In genomic region chr20:54497931-54498718, GRCh38 we compare ENCODE assay signal across 23 cellular contexts. TPM values are rescaled to one million over a fixed set of nuclear protein-coding genes. Genes with fewer than 3 reads are reported as not detected.
DNase-seq lines count a peak whose midpoint lies in the region; ATAC-seq and TF ChIP-seq lines count a peak whose summit lies in the region.
"Had no signal": no experiment of that assay in that cellular context is flagged by ENCODE, and none has a peak within 500 bp of the region (broad histone marks: within the 10 kb centered on the region; RNA-seq: fewer than 3 reads in every experiment).

No MANE protein-coding gene starts in this region.

- TF ChIP-seq POLR2A in NB4 (IDR thresholded peaks at IDR 0.05; ENCODE audit: extremely low read depth, insufficient read length), result no peak

- H3K9me3 ChIP-seq in A673 (ENCODE audit: low read depth, low read length, poor library complexity, severe bottlenecking), result no peaks in the 10 kb centered on the region
- H3K9me3 ChIP-seq in adipocyte (ENCODE audit: control insufficient read depth, low read length), result no peaks in the 10 kb centered on the region
- H3K9me3 ChIP-seq in PC-9 (ENCODE audit: insufficient read depth, low read depth), result no peaks in the 10 kb centered on the region
- H3K9me3 ChIP-seq in neural progenitor cell (ENCODE audit: low read depth), result no peaks in the 10 kb centered on the region

- peaks cover 18% of the 10 kb centered on the region for H3K4me1 Mint-ChIP-seq in neural progenitor cell
- H3K4me1 Mint-ChIP-seq: B cell; CD8-positive, alpha-beta memory T cell had no signal

- H3K9me3 Mint-ChIP-seq in neural progenitor cell, result no peaks in the 10 kb centered on the region

- intact Hi-C loops in A673 (cut with micrococcal nuclease; ENCODE audit: unreplicated experiment), result no loop called here
- intact Hi-C loops in PC-9 (cut with micrococcal nuclease; ENCODE audit: unreplicated experiment), result no loop called here

- H3K9me2 ChIP-seq in PC-9 (ENCODE audit: insufficient read depth), result 0 out of 2 replicates have a peak, but pooled peaks cover 4% of the 10 kb centered on the region

- DNase-seq in A673 (ENCODE audit: low spot score), result peak; percentile 35
- DNase-seq in GF-D8 (lab: John Stamatoyannopoulos, UW), result peak; percentile 3
- DNase-seq in NB4 (ENCODE audit: low read depth), result peak; percentile 32
- peak; percentile 63 for DNase-seq in adipocyte (ENCODE audit: low read depth)
- no peak for DNase-seq in PC-9
- no peak for DNase-seq in hepatic stellate cell (ENCODE audit: low spot score)
- DNase-seq in neural progenitor cell (ENCODE audit: low spot score), result no peak
- DNase-seq: CD8-positive, alpha-beta memory T cell; DMS79 treated with DMSO at 0.1 percent for 48 hours; HFFc6; NCI-H1048; NCI-H1436 treated with DMSO at 0.1 percent for 48 hours; NCI-H2081 treated with DMSO at 0.1 percent for 48 hours; NCI-H510A treated with DMSO at 0.1 percent for 48 hours; SHP77 treated with DMSO at 0.1 percent for 48 hours; T-helper 2 cell had no signal

- H3K4me3 Mint-ChIP-seq in neural progenitor cell, result no peak overlapping the region
- H3K4me3 Mint-ChIP-seq: B cell; CD8-positive, alpha-beta memory T cell; HFFc6 had no signal

- H4K20me1 ChIP-seq in PC-9 (ENCODE audit: insufficient read depth) (no peaks in the 10 kb centered on the region), neural progenitor cell (ENCODE audit: low read depth) (no peaks in the 10 kb centered on the region)

- H3K79me2 ChIP-seq in PC-9 (ENCODE audit: low read depth), result no peaks in the 10 kb centered on the region
- no peaks in the 10 kb centered on the region for H3K79me2 ChIP-seq in neural progenitor cell (ENCODE audit: low read depth)

- H3K36me3 ChIP-seq in A673 (ENCODE audit: insufficient read depth, low read length, poor library complexity, severe bottlenecking), result no peaks in the 10 kb centered on the region
- H3K36me3 ChIP-seq in adipocyte (ENCODE audit: control insufficient read depth, insufficient read depth, low read length, severe bottlenecking), result no peaks in the 10 kb centered on the region
- no peaks in the 10 kb centered on the region for H3K36me3 ChIP-seq in PC-9 (ENCODE audit: low read depth)
- no peaks in the 10 kb centered on the region for H3K36me3 ChIP-seq in neural progenitor cell

- peaks cover 2% of the 10 kb centered on the region for H3K27me3 Mint-ChIP-seq in neural progenitor cell (ENCODE audit: insufficient read depth, low read depth)
- H3K27me3 Mint-ChIP-seq: B cell; CD8-positive, alpha-beta memory T cell had no signal

- POLR2A ChIA-PET in A673 (lab: Charles Lee; ENCODE audit: low non-redundant PET), result no interaction called here
- POLR2A ChIA-PET in PC-9 (lab: Charles Lee; ENCODE audit: unreplicated experiment), result interaction anchor here (0.6 kb wide), 1 partner anchor 15 kb away, joined by 4 read pairs; no protein-coding TSS in a partner anchor

- no peak overlapping the region for H3K4me3 ChIP-seq in A673 (ENCODE audit: low read depth, low read length, poor library complexity, severe bottlenecking)
- H3K4me3 ChIP-seq in NB4 (ENCODE audit: low read depth, low read length), result no peak overlapping the region
- H3K4me3 ChIP-seq in adipocyte (ENCODE audit: low read length), result peak overlapping the region; percentile 18
- no peak overlapping the region for H3K4me3 ChIP-seq in PC-9
- H3K4me3 ChIP-seq in neural progenitor cell, result no peak overlapping the region
- H3K4me3 ChIP-seq: GM12878 had no signal

- no peak for TF ChIP-seq CTCF in A673 (conservative IDR thresholded peaks at IDR 0.05; ENCODE audit: low read depth, low read length)
- no peak for TF ChIP-seq CTCF in NB4 (IDR thresholded peaks at IDR 0.05; ENCODE audit: low read depth, low read length)
- no peak for TF ChIP-seq CTCF in PC-9 (conservative IDR thresholded peaks at IDR 0.05)
- no peak for TF ChIP-seq CTCF in neural progenitor cell (IDR thresholded peaks at IDR 0.05)

- H3K27me3 ChIP-seq in A673 (replicated peaks; ENCODE audit: insufficient read depth, low read depth, low read length, poor library complexity) (no peaks in the 10 kb centered on the region), adipocyte (replicated peaks; ENCODE audit: control insufficient read depth, insufficient read depth, low read length) (no peaks in the 10 kb centered on the region), PC-9 (ENCODE audit: insufficient read depth, low read depth) (peaks cover 10% of the 10 kb centered on the region; the same call in 1 of the 2 replicates), neural progenitor cell (no peaks in the 10 kb centered on the region)

- H2AFZ ChIP-seq in PC-9 (no peak overlapping the region), neural progenitor cell (replicated peaks) (no peak overlapping the region)

- H3K27ac Mint-ChIP-seq in neural progenitor cell, result no peak overlapping the region
- H3K27ac Mint-ChIP-seq: B cell; CD8-positive, alpha-beta memory T cell; HFFc6 had no signal

- BruUV-seq in A673 (replicated peaks; lab: Mats Ljungman, UMichigan), result no TSS peak
- no TSS peak for BruUV-seq in PC-9 (replicated peaks; lab: Mats Ljungman, UMichigan)

- H3K27ac ChIP-seq in A673 (ENCODE audit: low read depth, low read length, poor library complexity, severe bottlenecking), result no peak overlapping the region
- no peak overlapping the region for H3K27ac ChIP-seq in PC-9
- H3K27ac ChIP-seq in neural progenitor cell, result no peak overlapping the region

- H3K4me1 ChIP-seq in A673 (ENCODE audit: insufficient read depth, low read length, poor library complexity, severe bottlenecking) (peaks cover 21% of the 10 kb centered on the region), adipocyte (ENCODE audit: control insufficient read depth, insufficient read depth, low read length) (peaks cover 14% of the 10 kb centered on the region), PC-9 (replicated peaks; ENCODE audit: insufficient read depth) (no peaks in the 10 kb centered on the region), neural progenitor cell (no peaks in the 10 kb centered on the region)

- CTCF ChIA-PET in A673 (lab: Charles Lee) (no interaction called here), PC-9 (lab: Charles Lee) (no interaction called here)

- ATAC-seq in GM18520 (IDR thresholded peaks at IDR 0.05; ENCODE audit: unreplicated experiment), result no peak
- ATAC-seq: GM12878 had no signal

- H3K4me2 ChIP-seq in PC-9 (no peak overlapping the region), neural progenitor cell (no peak overlapping the region)

- H3F3A ChIP-seq in PC-9 (ENCODE audit: insufficient read depth, low read depth) (no peaks in the 10 kb centered on the region), neural progenitor cell (ENCODE audit: low read depth) (no peaks in the 10 kb centered on the region)

- peaks cover 11% of the 10 kb centered on the region for H3K36me3 Mint-ChIP-seq in neural progenitor cell
- H3K36me3 Mint-ChIP-seq: CD8-positive, alpha-beta memory T cell had no signal

- H3K9ac ChIP-seq in adipocyte (ENCODE audit: low read length), result no peak overlapping the region
- no peak overlapping the region for H3K9ac ChIP-seq in neural progenitor cell

RNA-seq across cellular contexts. Expression of gene DOK5, which starts 22.7 kb away (rescaled TPM):
- 4.9 and 5.4 TPM in 2 replicates for total RNA-seq in A673 (2021)
- total RNA-seq in PC-9 (2021), result not detected in 2 replicates
- 3.0 and 3.1 TPM in 2 replicates for total RNA-seq in neural progenitor cell (ENCODE audit: low replicate concordance)
- total RNA-seq: B cell, G401, GM12878, HT-29, OCI-LY7, RPMI7951 had no signal

Comparison
In these comparisons a context has a peak if more than half of its experiments do, and no peak if none do; other contexts are left out.
1. DNase-seq: peak in A673 (single experiment), GF-D8 (single experiment), NB4 (single experiment) and adipocyte (single experiment); none in PC-9 (0 of 2), hepatic stellate cell (single experiment) and neural progenitor cell (single experiment).